In the genomic region with DNA sequence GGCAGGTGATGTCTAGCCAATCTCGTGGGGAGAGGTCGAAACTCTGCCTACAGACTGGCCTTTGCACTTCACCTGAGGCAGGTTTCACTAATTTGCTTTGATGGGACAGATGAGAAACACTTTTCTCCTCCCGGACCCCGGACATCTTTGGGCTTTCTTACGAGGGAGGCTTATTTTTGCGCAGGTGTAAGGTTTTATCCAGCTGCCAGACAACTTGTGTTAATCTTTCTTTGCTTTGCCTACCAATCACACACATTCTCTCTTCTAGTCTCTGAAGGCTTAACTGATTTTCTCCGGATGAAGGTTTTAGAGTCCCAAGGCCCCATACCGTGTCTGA, we compare ENCODE assay signal across 8 cellular contexts. TPM values are rescaled to one million over a fixed set of nuclear protein-coding genes. Genes with fewer than 3 reads are reported as not detected.
DNase-seq lines count a peak whose midpoint lies in the region; ATAC-seq, FAIRE-seq and TF ChIP-seq lines count a peak whose summit lies in the region.

No MANE protein-coding gene starts in this region.

- no peak for ATAC-seq in HG02885 (IDR thresholded peaks at IDR 0.05; ENCODE audit: poor library complexity, unreplicated experiment)

- peak overlapping the region; percentile 82 for H3K4me3 ChIP-seq in Jurkat, Clone E6-1 (ENCODE audit: low read length)
- H3K4me3 ChIP-seq in coronary artery, result peak overlapping the region; percentile 76

- TF ChIP-seq CTCF in C4-2B (conservative IDR thresholded peaks at IDR 0.05) (no peak), coronary artery (IDR thresholded peaks at IDR 0.05) (no peak), nephron (IDR thresholded peaks at IDR 0.05; ENCODE audit: unreplicated experiment in 3 of 3) (no peak)

- FAIRE-seq in H54 (lab: Jason Lieb, UNC), result no peak

- peak; percentile 84 for DNase-seq in Jurkat, Clone E6-1 (ENCODE audit: low read depth, low spot score)
- DNase-seq in coronary artery (ENCODE audit: low spot score), result no peak
- no peak for DNase-seq in NK-92 (lab: John Stamatoyannopoulos, UW; ENCODE audit: unreplicated experiment)
- no peak for DNase-seq in RKO (ENCODE audit: low spot score)
- no peak for DNase-seq in H54 (ENCODE audit: insufficient read length, low spot score)

- H3K9me3 Mint-ChIP-seq in nephron, result no peaks in the 10 kb centered on the region

- no peak overlapping the region for H3K27ac Mint-ChIP-seq in nephron

- H3K36me3 Mint-ChIP-seq in nephron (ENCODE audit: low read depth), result no peaks in the 10 kb centered on the region

- H3K4me3 Mint-ChIP-seq in nephron, result peak overlapping the region; percentile 81 to 87 (median 82)

- H3K27ac ChIP-seq in C4-2B (peak overlapping the region; percentile 88), coronary artery (peak overlapping the region in 1 of 2 donors; percentile 68)

- no peak for TF ChIP-seq POLR2A in H54 (IDR thresholded peaks at IDR 0.05; ENCODE audit: low read depth, low read length)

- H3K4me1 Mint-ChIP-seq in nephron, result peaks cover 7% of the 10 kb centered on the region

- H3K27me3 Mint-ChIP-seq in nephron (ENCODE audit: low read depth), result peaks cover 59% of the 10 kb centered on the region

RNA-seq across cellular contexts. Expression of a gene that starts 0.4 kb away (rescaled TPM):
- polyA plus RNA-seq in Jurkat, Clone E6-1 (2012; ENCODE audit: insufficient read depth, insufficient read length), result 39.9 TPM
